In the genomic region with DNA sequence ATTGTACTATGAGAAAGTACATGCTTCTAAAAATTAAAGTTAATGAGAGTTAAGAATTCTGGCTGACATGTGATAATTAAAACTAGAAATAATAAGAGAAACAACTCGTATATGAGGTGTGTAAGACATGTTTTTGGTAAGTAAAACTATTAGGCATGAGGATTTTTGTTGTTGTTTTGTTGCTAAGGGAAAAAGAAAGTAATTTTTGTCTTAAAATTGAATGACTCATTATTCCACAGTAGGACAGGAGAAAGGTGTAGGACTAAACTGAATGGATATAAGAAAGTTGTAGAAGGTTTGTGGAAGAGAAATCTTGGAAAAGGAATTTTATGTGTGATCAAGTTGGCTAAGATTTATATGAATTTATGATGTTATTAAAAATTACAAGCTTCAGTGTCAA, we compare ENCODE assay signal across 28 cellular contexts. TPM values are rescaled to one million over a fixed set of nuclear protein-coding genes. Genes with fewer than 3 reads are reported as not detected.
DNase-seq lines count a peak whose midpoint lies in the region; ATAC-seq, FAIRE-seq and TF ChIP-seq lines count a peak whose summit lies in the region.
"Had no signal": no experiment of that assay in that cellular context is flagged by ENCODE, and none has a peak within 500 bp of the region (broad histone marks: within the 10 kb centered on the region; RNA-seq: fewer than 3 reads in every experiment).

No MANE protein-coding gene starts in this region.

- H3K79me2 ChIP-seq in endothelial cell of umbilical vein (ENCODE audit: control insufficient read depth, insufficient read depth, low read length) (no peaks in the 10 kb centered on the region), osteoblast (ENCODE audit: insufficient read depth, low read length) (no peaks in the 10 kb centered on the region)

- H3K4me3 ChIP-seq in breast epithelium, result no peak overlapping the region
- H3K4me3 ChIP-seq in endothelial cell of umbilical vein (replicated peaks in 1 of 3; ENCODE audit: insufficient read depth in 1 of 3, low read depth in 1 of 3, low read length in 3 of 3), result no peak overlapping the region
- no peak overlapping the region for H3K4me3 ChIP-seq in osteoblast (ENCODE audit: insufficient read depth, low read length)
- H3K4me3 ChIP-seq: adrenal gland; BLaER1 treated with 17β-estradiol and CSF1 and Interleukin-3, amounts not matched to agents 10 nM and 100 nM; coronary artery; esophagus muscularis mucosa; right lobe of liver had no signal

- H4K20me1 ChIP-seq in endothelial cell of umbilical vein (replicated peaks; ENCODE audit: control insufficient read depth, extremely low read depth, insufficient read depth, low read length) (no peaks in the 10 kb centered on the region), osteoblast (ENCODE audit: insufficient read depth, low read length) (no peaks in the 10 kb centered on the region)
- H4K20me1 ChIP-seq: BLaER1 treated with 17β-estradiol and CSF1 and Interleukin-3, amounts not matched to agents 10 nM and 100 nM had no signal

- H2AFZ ChIP-seq in endothelial cell of umbilical vein (ENCODE audit: low read depth, low read length) (no peak overlapping the region), osteoblast (ENCODE audit: low read length) (no peak overlapping the region)

- H3K27ac ChIP-seq in breast epithelium (no peak overlapping the region), RWPE1 (no peak overlapping the region), endothelial cell of umbilical vein (ENCODE audit: insufficient read depth, low read depth, low read length) (no peak overlapping the region), osteoblast (ENCODE audit: low read depth, low read length) (no peak overlapping the region)
- H3K27ac ChIP-seq: adrenal gland, coronary artery, right lobe of liver had no signal

- H3K36me3 Mint-ChIP-seq in MCF 10A (ENCODE audit: insufficient read depth, unreplicated experiment), result no peaks in the 10 kb centered on the region
- H3K36me3 Mint-ChIP-seq: memory B cell had no signal

- TF ChIP-seq POLR2A in breast epithelium (IDR thresholded peaks at IDR 0.05) (no peak), endothelial cell of umbilical vein (IDR thresholded peaks at IDR 0.05; ENCODE audit: low read depth, low read length) (no peak)

- H3K9ac ChIP-seq in endothelial cell of umbilical vein (replicated peaks; ENCODE audit: extremely low read depth, insufficient read depth, low read length), result no peak overlapping the region
- H3K9ac ChIP-seq: BLaER1 treated with 17β-estradiol and CSF1 and Interleukin-3, amounts not matched to agents 10 nM and 100 nM had no signal

- intact Hi-C loops in MCF 10A (cut with micrococcal nuclease), result no loop called here
- intact Hi-C loops in breast epithelium (cut with DNase I; ENCODE audit: low total_unique reads), result no loop called here
- intact Hi-C loops in endothelial cell of umbilical vein (cut with micrococcal nuclease), result no loop called here

- H3K9me3 ChIP-seq in breast epithelium (no peaks in the 10 kb centered on the region), endothelial cell of umbilical vein (replicated peaks; ENCODE audit: control insufficient read depth, insufficient read depth, low read length) (no peaks in the 10 kb centered on the region), osteoblast (ENCODE audit: low read depth, low read length) (no peaks in the 10 kb centered on the region)
- H3K9me3 ChIP-seq: adrenal gland, esophagus muscularis mucosa, right lobe of liver had no signal

- FAIRE-seq in endothelial cell of umbilical vein (lab: Jason Lieb, UNC), result no peak
- FAIRE-seq: GM18507, HepG2 had no signal

- no peaks in the 10 kb centered on the region for H3K36me3 ChIP-seq in breast epithelium
- H3K36me3 ChIP-seq in endothelial cell of umbilical vein (ENCODE audit: control insufficient read depth in 2 of 2, extremely low read depth in 1 of 2, insufficient read depth in 2 of 2, low read length in 2 of 2), result no peaks in the 10 kb centered on the region
- no peaks in the 10 kb centered on the region for H3K36me3 ChIP-seq in osteoblast (ENCODE audit: insufficient read depth, low read length)
- H3K36me3 ChIP-seq: adrenal gland; BLaER1 treated with 17β-estradiol and CSF1 and Interleukin-3, amounts not matched to agents 10 nM and 100 nM; esophagus muscularis mucosa; right lobe of liver had no signal

- TF ChIP-seq CTCF in MCF 10A (IDR thresholded peaks at IDR 0.05; ENCODE audit: unreplicated experiment) (no peak), breast epithelium (IDR thresholded peaks at IDR 0.05) (no peak), RWPE1 (conservative IDR thresholded peaks at IDR 0.05; ENCODE audit: low read depth) (no peak), endothelial cell of umbilical vein (IDR thresholded peaks at IDR 0.05; ENCODE audit: extremely low read depth in 1 of 2, insufficient read depth in 1 of 2, low read depth in 1 of 2, low read length in 2 of 2) (no peak), osteoblast (IDR thresholded peaks at IDR 0.05; ENCODE audit: extremely low read depth, low read depth, low read length) (no peak)

- no peaks in the 10 kb centered on the region for H3K27me3 Mint-ChIP-seq in MCF 10A (ENCODE audit: insufficient read depth, unreplicated experiment)
- H3K27me3 Mint-ChIP-seq: activated T-cell treated with anti-CD3 and anti-CD28 coated beads, Interleukin-2, amount 50 U/mL, for 24 hours; memory B cell; T-cell had no signal

- no peaks in the 10 kb centered on the region for H3K9me1 ChIP-seq in endothelial cell of umbilical vein (replicated peaks; ENCODE audit: control insufficient read depth, extremely low read depth, insufficient read depth, low read length)

- H3K4me2 ChIP-seq in endothelial cell of umbilical vein (ENCODE audit: insufficient read depth, low read length), result no peak overlapping the region
- no peak overlapping the region for H3K4me2 ChIP-seq in osteoblast (ENCODE audit: insufficient read depth, low read length)

- DNase-seq in MCF 10A (ENCODE audit: unreplicated experiment) (peak; percentile 6), breast epithelium (ENCODE audit: low spot score in 2 of 2) (no peak), RWPE1 (ENCODE audit: low spot score) (peak; percentile 21), endothelial cell of umbilical vein (ENCODE audit: low read depth, low spot score) (no peak), osteoblast (ENCODE audit: insufficient read length, low spot score, missing footprints) (no peak)
- DNase-seq: activated naive CD4-positive, alpha-beta T cell treated with Interleukin-2 at 50 U/mL for 16 hours; activated T-cell treated with anti-CD3 and anti-CD28 coated beads, Interleukin-2, amount 50 U/mL, for 24 hours; adrenal gland; DMS79 treated with DMSO at 0.1 percent for 48 hours; hippocampal formation; NCI-H1105; NCI-H1930; NCI-H524 treated with DMSO at 0.1 percent for 48 hours; right lobe of liver; SIG-M5; stimulated activated CD4-positive, alpha-beta T cell treated with anti-CD3 and anti-CD28 coated beads, Interleukin-2, amount 100 ng/mL, for 48 hours; T-cell had no signal

- no peak overlapping the region for H3K4me3 Mint-ChIP-seq in MCF 10A (ENCODE audit: unreplicated experiment)
- H3K4me3 Mint-ChIP-seq: activated T-cell treated with anti-CD3 and anti-CD28 coated beads, Interleukin-2, amount 50 U/mL, for 24 hours; memory B cell; neural crest cell; T-cell had no signal

- no peaks in the 10 kb centered on the region for H3K9me3 Mint-ChIP-seq in MCF 10A (ENCODE audit: unreplicated experiment)
- H3K9me3 Mint-ChIP-seq: activated T-cell treated with anti-CD3 and anti-CD28 coated beads, Interleukin-2, amount 50 U/mL, for 24 hours; memory B cell; neural crest cell; T-cell had no signal

- H3K4me1 ChIP-seq in breast epithelium (no peaks in the 10 kb centered on the region), endothelial cell of umbilical vein (ENCODE audit: control insufficient read depth, extremely low read depth, insufficient read depth, low read length) (no peaks in the 10 kb centered on the region), osteoblast (ENCODE audit: insufficient read depth, low read length) (no peaks in the 10 kb centered on the region)
- H3K4me1 ChIP-seq: right lobe of liver had no signal

- H3K4me1 Mint-ChIP-seq in MCF 10A (ENCODE audit: insufficient read depth, unreplicated experiment), result peaks cover 6% of the 10 kb centered on the region
- H3K4me1 Mint-ChIP-seq: memory B cell had no signal

- H3K27me3 ChIP-seq in breast epithelium (no peaks in the 10 kb centered on the region), endothelial cell of umbilical vein (ENCODE audit: control insufficient read depth in 2 of 2, insufficient read depth in 2 of 2, low read length in 2 of 2) (peaks cover 0 to 6% of the 10 kb centered on the region in 2 experiments), osteoblast (ENCODE audit: insufficient read depth, low read length) (peaks cover 6% of the 10 kb centered on the region)
- H3K27me3 ChIP-seq: adrenal gland; BLaER1 treated with 17β-estradiol and CSF1 and Interleukin-3, amounts not matched to agents 10 nM and 100 nM; esophagus muscularis mucosa; right lobe of liver had no signal

- no peak overlapping the region for H3K27ac Mint-ChIP-seq in MCF 10A (ENCODE audit: low read depth, unreplicated experiment)
- H3K27ac Mint-ChIP-seq: activated T-cell treated with anti-CD3 and anti-CD28 coated beads, Interleukin-2, amount 50 U/mL, for 24 hours; memory B cell; T-cell had no signal

- CTCF ChIA-PET in MCF 10A (lab: Yijun Ruan, JAX) (interaction anchor here (0.6 to 9.5 kb wide), 7 partner anchors 8 to 778 kb away, joined by 3 to 119 read pairs (median 4); no protein-coding TSS in a partner anchor), RWPE1 (lab: Yijun Ruan, JAX) (no interaction called here), endothelial cell of umbilical vein (lab: Charles Lee) (interaction anchor here (2.7 kb wide), 1 partner anchor 100 kb away, joined by 8 read pairs; no protein-coding TSS in a partner anchor)

- dilution Hi-C loops in endothelial cell of umbilical vein (cut with MboI; ENCODE audit: extremely low pct_ligation_motif_present, low sequenced_read_pairs), result no loop called here

- POLR2A ChIA-PET in MCF 10A (lab: Yijun Ruan, JAX), result interaction anchor here (0.7 to 0.8 kb wide), 2 partner anchors 34 to 90 kb away, joined by 3 to 4 read pairs; no protein-coding TSS in a partner anchor
- POLR2A ChIA-PET in RWPE1 (lab: Yijun Ruan, JAX; ENCODE audit: low non-redundant PET), result no interaction called here
- POLR2A ChIA-PET in endothelial cell of umbilical vein (lab: Charles Lee), result no interaction called here

- no TSS peak for BruUV-seq in MCF 10A (replicated peaks; lab: Mats Ljungman, UMichigan)
- BruUV-seq in endothelial cell of umbilical vein (replicated peaks; lab: Mats Ljungman, UMichigan), result no TSS peak

- no peak for ATAC-seq in GM21360 (IDR thresholded peaks at IDR 0.05; ENCODE audit: unreplicated experiment)
- no peak for ATAC-seq in GM19467 (IDR thresholded peaks at IDR 0.05; ENCODE audit: unreplicated experiment)
- ATAC-seq in GM21786 (IDR thresholded peaks at IDR 0.05; ENCODE audit: unreplicated experiment), result no peak
- ATAC-seq: HepG2, Panc1, right lobe of liver, T-cell had no signal

RNA-seq across cellular contexts. Expression of gene TBX19, which starts 54.8 kb away (rescaled TPM):
- total RNA-seq in MCF 10A (2022), result 1.6 and 2.4 TPM in 2 replicates
- 1 to 10 TPM; 1.6 to 7.8 (median 4.9) TPM for total RNA-seq in breast epithelium
- total RNA-seq in endothelial cell of umbilical vein, result 1.6 and 2.3 TPM in 2 replicates
- polyA plus RNA-seq in endothelial cell of umbilical vein, result 2.8 and 3.0 TPM in 2 replicates
- polyA plus RNA-seq in endothelial cell of umbilical vein (2011; cell fraction: cytosol; rRNA removed), result 1.4 TPM in 2 replicates
- 8.1 and 8.2 TPM in 2 replicates for polyA plus RNA-seq in endothelial cell of umbilical vein (2011; cell fraction: nucleus; rRNA removed)
- polyA plus RNA-seq in endothelial cell of umbilical vein (2012), result 0.82 and 1.4 TPM in 2 replicates
- 2.9 and 3.3 TPM in 2 replicates for polyA minus RNA-seq in endothelial cell of umbilical vein
- polyA minus RNA-seq in endothelial cell of umbilical vein (2011; cell fraction: cytosol; rRNA and poly(A)+ RNA removed), result not detected
- polyA minus RNA-seq in endothelial cell of umbilical vein (2011; cell fraction: nucleus; rRNA and poly(A)+ RNA removed), result 3.6 and 3.7 TPM in 2 replicates
- total RNA-seq in osteoblast, result 1.1 and 1.5 TPM in 2 replicates

Comparison
In these comparisons a context has a peak if more than half of its experiments do, and no peak if none do; other contexts are left out.
1. DNase-seq: peak in MCF 10A (single experiment) and RWPE1 (single experiment); none in breast epithelium (0 of 2), endothelial cell of umbilical vein (single experiment) and osteoblast (single experiment).